Comparison of ENCODE assay signal across 23 cellular contexts in genomic region chr2:182208421-182208820, GRCh38.
"Had no signal": no experiment of that assay in that cellular context is flagged by ENCODE, and none has a peak within 500 bp of the region (broad histone marks: within the 10 kb centered on the region; RNA-seq: fewer than 3 reads in every experiment).

No MANE protein-coding gene starts in this region.

- H3K4me1 ChIP-seq: SJCRH30 had no signal

- H3K9me3 ChIP-seq: MG63, SJCRH30 had no signal

- H3K4me3 ChIP-seq: MG63, SJCRH30 had no signal

- H3K36me3 ChIP-seq: MG63, SJCRH30 had no signal

- DNase-seq: IMR-90; Karpas-422; KG1; MG63; NCI-H1092; NCI-H1105 treated with DMSO at 0.1 percent for 48 hours; NCI-H1436; NCI-H1930; NCI-H2081; NCI-H2107; NCI-H2227 treated with DMSO at 0.1 percent for 48 hours; NCI-H510A; NCI-H524 treated with DMSO at 0.1 percent for 48 hours; NCI-H69; NCI-H774; NK-92 treated with Interleukin-12 subunit alpha and Interleukin-12 subunit beta, amount 100 ng/mL, for 24 hours; PC-3; SHP77 treated with DMSO at 0.1 percent for 48 hours; SJCRH30 had no signal

- H3K27ac ChIP-seq: RWPE1, SJCRH30 had no signal

- H3K27me3 ChIP-seq: MG63, SJCRH30 had no signal

- ATAC-seq: HepG2, Panc1, PC-3, SK-N-SH treated with all-trans-retinoic acid at 6 μM for 48 hours had no signal
